Comparison of ENCODE assay signal across 15 cellular contexts in the genomic region with DNA sequence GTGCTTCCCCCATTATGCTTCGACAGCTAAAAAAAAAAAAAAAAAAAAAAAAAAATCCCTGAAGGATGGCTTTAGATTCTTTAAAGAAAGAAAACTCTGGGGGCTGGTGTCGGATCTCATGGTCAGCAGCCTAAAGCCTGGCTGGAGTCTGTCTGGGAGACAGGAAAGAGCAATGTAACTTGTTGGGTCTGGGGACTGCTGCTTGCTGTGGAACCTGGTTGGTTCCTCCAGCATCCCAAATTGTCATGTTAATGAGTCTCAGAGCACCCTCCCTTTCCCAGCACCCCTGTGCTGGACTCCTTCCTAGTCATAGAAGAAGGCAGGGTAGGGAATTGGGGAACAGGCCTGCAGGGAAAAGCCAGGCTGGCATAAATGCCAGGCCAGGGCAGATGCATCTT. TPM values are rescaled to one million over a fixed set of nuclear protein-coding genes. Genes with fewer than 3 reads are reported as not detected.
DNase-seq lines count a peak whose midpoint lies in the region; ATAC-seq and TF ChIP-seq lines count a peak whose summit lies in the region.
"Had no signal": no experiment of that assay in that cellular context is flagged by ENCODE, and none has a peak within 500 bp of the region (broad histone marks: within the 10 kb centered on the region; RNA-seq: fewer than 3 reads in every experiment).

No MANE protein-coding gene starts in this region.

- H3K9me3 ChIP-seq in CD4-positive, CD25-positive, alpha-beta regulatory T cell (ENCODE audit: control insufficient read depth in 2 of 2, low read length in 2 of 2) = no peaks in the 10 kb centered on the region
- H3K9me3 ChIP-seq in DND-41 (ENCODE audit: insufficient read depth, low read length, severe bottlenecking) (no peaks in the 10 kb centered on the region), lower lobe of right lung (no peaks in the 10 kb centered on the region)
- H3K9me3 ChIP-seq: vagina had no signal

- peak overlapping the region; percentile 7; the same call in 1 of the 2 replicates for H3K9ac ChIP-seq in DND-41 (ENCODE audit: low read depth, low read length)

- H3K27ac Mint-ChIP-seq in CD4-positive, CD25-positive, alpha-beta regulatory T cell = peak overlapping the region in 2 of 3 donors; percentile 52 to 80
- peak overlapping the region; percentile 85 for H3K27ac Mint-ChIP-seq in activated T-helper 17 cell treated with anti-CD3 and anti-CD28 coated beads, Interleukin-2, amount 50 U/mL, for 72 hours

- peaks cover 47% of the 10 kb centered on the region for H3K79me2 ChIP-seq in DND-41 (ENCODE audit: insufficient read depth, low read length)

- peaks cover 0 to 60% (median 25%) of the 10 kb centered on the region in 4 donors for H3K4me1 Mint-ChIP-seq in CD4-positive, CD25-positive, alpha-beta regulatory T cell
- H3K4me1 Mint-ChIP-seq in activated T-helper 17 cell treated with anti-CD3 and anti-CD28 coated beads, Interleukin-2, amount 50 U/mL, for 72 hours = peaks cover 42% of the 10 kb centered on the region

- H3K27me3 Mint-ChIP-seq in CD4-positive, CD25-positive, alpha-beta regulatory T cell = no peaks in the 10 kb centered on the region
- H3K27me3 Mint-ChIP-seq in activated T-helper 17 cell treated with anti-CD3 and anti-CD28 coated beads, Interleukin-2, amount 50 U/mL, for 72 hours = no peaks in the 10 kb centered on the region

- intact Hi-C loops in lower lobe of right lung (cut with DNase I) = no loop called here

- peaks cover 54% of the 10 kb centered on the region for H4K20me1 ChIP-seq in DND-41 (ENCODE audit: insufficient read depth, low read length)

- no peaks in the 10 kb centered on the region for H3K36me3 Mint-ChIP-seq in CD4-positive, CD25-positive, alpha-beta regulatory T cell
- H3K36me3 Mint-ChIP-seq in activated T-helper 17 cell treated with anti-CD3 and anti-CD28 coated beads, Interleukin-2, amount 50 U/mL, for 72 hours (ENCODE audit: low read depth) = peaks cover 7% of the 10 kb centered on the region
- H3K36me3 Mint-ChIP-seq: natural killer cell had no signal

- H3K9me3 Mint-ChIP-seq in CD4-positive, CD25-positive, alpha-beta regulatory T cell = no peaks in the 10 kb centered on the region
- no peaks in the 10 kb centered on the region for H3K9me3 Mint-ChIP-seq in activated T-helper 17 cell treated with anti-CD3 and anti-CD28 coated beads, Interleukin-2, amount 50 U/mL, for 72 hours
- H3K9me3 Mint-ChIP-seq: natural killer cell had no signal

- H3K4me3 Mint-ChIP-seq in CD4-positive, CD25-positive, alpha-beta regulatory T cell = peak overlapping the region; percentile 62 to 92 (median 75)
- peak overlapping the region; percentile 88 for H3K4me3 Mint-ChIP-seq in activated T-helper 17 cell treated with anti-CD3 and anti-CD28 coated beads, Interleukin-2, amount 50 U/mL, for 72 hours

- peaks cover 30% of the 10 kb centered on the region for H3K4me1 ChIP-seq in CD4-positive, CD25-positive, alpha-beta regulatory T cell (ENCODE audit: control insufficient read depth, insufficient read depth, low read length, poor library complexity, severe bottlenecking)
- peaks cover 61% of the 10 kb centered on the region for H3K4me1 ChIP-seq in DND-41 (ENCODE audit: insufficient read depth, low read length)
- H3K4me1 ChIP-seq in lower lobe of right lung = peaks cover 45% of the 10 kb centered on the region

- TF ChIP-seq CTCF in DND-41 (IDR thresholded peaks at IDR 0.05; ENCODE audit: borderline replicate concordance, extremely low read depth, low read length, poor library complexity, severe bottlenecking) = no peak
- no peak for TF ChIP-seq CTCF in lower lobe of right lung (IDR thresholded peaks at IDR 0.05)

- no peaks in the 10 kb centered on the region for H3K27me3 ChIP-seq in CD4-positive, CD25-positive, alpha-beta regulatory T cell (ENCODE audit: control insufficient read depth, insufficient read depth, low read length)
- H3K27me3 ChIP-seq in DND-41 (ENCODE audit: insufficient read depth, low read length, poor library complexity) (no peaks in the 10 kb centered on the region), lower lobe of right lung (ENCODE audit: low read depth) (peaks cover 11% of the 10 kb centered on the region)
- H3K27me3 ChIP-seq: vagina had no signal

- no peak overlapping the region for H3K4me3 ChIP-seq in CD4-positive, CD25-positive, alpha-beta regulatory T cell (ENCODE audit: low read depth, low read length)
- H3K4me3 ChIP-seq in DND-41 (ENCODE audit: low read depth in 1 of 2, low read length in 2 of 2) = peak overlapping the region in 1 of 2 experiments; percentile 84; a peak in 1 of 4 replicates
- peak overlapping the region; percentile 82 for H3K4me3 ChIP-seq in lower lobe of right lung

- H3K4me2 ChIP-seq in DND-41 (ENCODE audit: insufficient read depth, low read length) = peak overlapping the region; percentile 78

- no peak for ATAC-seq in CD4-positive, CD25-positive, alpha-beta regulatory T cell (ENCODE audit: low read depth in 2 of 2)
- ATAC-seq in DND-41 (ENCODE audit: insufficient read depth, low read depth) = no peak
- no peak for ATAC-seq in activated T-helper 17 cell treated with anti-CD3 and anti-CD28 coated beads, Interleukin-2, amount 50 U/mL, for 72 hours (replicated peaks)
- ATAC-seq in lower lobe of right lung = no peak
- ATAC-seq in GM19035 (IDR thresholded peaks at IDR 0.05; ENCODE audit: unreplicated experiment) = no peak
- ATAC-seq: activated CD4-positive, CD25-positive, alpha-beta regulatory T cell treated with anti-CD3 and anti-CD28 coated beads, Interleukin-2, amount 50 U/mL, for 24 hours; HepG2; natural killer cell; sciatic nerve had no signal

- no peak overlapping the region for H2AFZ ChIP-seq in DND-41 (ENCODE audit: low read depth, low read length)

- no peak for DNase-seq in CD4-positive, CD25-positive, alpha-beta regulatory T cell
- DNase-seq in DND-41 (no peak), lower lobe of right lung (no peak), NCI-H345 (lab: John Stamatoyannopoulos, UW) (no peak), H4 (ENCODE audit: low spot score) (no peak)
- DNase-seq: cerebellar nuclear complex; natural killer cell; stimulated activated CD4-positive, alpha-beta T cell treated with anti-CD3 and anti-CD28 coated beads, Interleukin-4, amount 100 ng/mL, for 1 hour had no signal

- H3K27ac ChIP-seq in CD4-positive, CD25-positive, alpha-beta regulatory T cell (ENCODE audit: insufficient read depth, low read length, poor library complexity, severe bottlenecking) = no peak overlapping the region
- no peak overlapping the region for H3K27ac ChIP-seq in DND-41 (ENCODE audit: low read length)
- H3K27ac ChIP-seq in lower lobe of right lung = no peak overlapping the region
- H3K27ac ChIP-seq: C4-2B had no signal

- H3K36me3 ChIP-seq in CD4-positive, CD25-positive, alpha-beta regulatory T cell (ENCODE audit: control insufficient read depth, insufficient read depth, low read length) = no peaks in the 10 kb centered on the region
- peaks cover 19% of the 10 kb centered on the region for H3K36me3 ChIP-seq in DND-41 (ENCODE audit: insufficient read depth, low read length)
- no peaks in the 10 kb centered on the region for H3K36me3 ChIP-seq in lower lobe of right lung
- H3K36me3 ChIP-seq: vagina had no signal

RNA-seq across cellular contexts. Expression of a gene that starts 3.0 kb away (rescaled TPM):
- 16.4 TPM for total RNA-seq in CD4-positive, CD25-positive, alpha-beta regulatory T cell
- 1 to 10 TPM in 3 of 4 donors, under 1 TPM in 1; 0.68 to 1.7 (median 1.3) TPM for polyA plus RNA-seq in CD4-positive, CD25-positive, alpha-beta regulatory T cell
- total RNA-seq in activated T-helper 17 cell treated with anti-CD3 and anti-CD28 coated beads, Interleukin-2, amount 50 U/mL, for 72 hours = 10 to 100 TPM; 13.4 to 18.9 TPM
- total RNA-seq in lower lobe of right lung = 10.0 TPM
- 0.12 and 0.72 TPM in 2 replicates for total RNA-seq in H4 (2014; rRNA removed; shearing (Covaris generic))
